In genomic region chr17:43018008-43018853, GRCh38 we compare ENCODE assay signal across 8 cellular contexts. TPM values are rescaled to one million over a fixed set of nuclear protein-coding genes. Genes with fewer than 3 reads are reported as not detected.
DNase-seq lines count a peak whose midpoint lies in the region; ATAC-seq and TF ChIP-seq lines count a peak whose summit lies in the region.

No MANE protein-coding gene starts in this region.

- no peak overlapping the region for H2AFZ ChIP-seq in osteoblast (ENCODE audit: low read length)
- no peak overlapping the region for H2AFZ ChIP-seq in PC-3 (ENCODE audit: low read length)

- H3K36me3 ChIP-seq in osteoblast (ENCODE audit: insufficient read depth, low read length) (peaks cover 40% of the 10 kb centered on the region), PC-3 (ENCODE audit: low read depth, low read length) (no peaks in the 10 kb centered on the region), colonic mucosa (no peaks in the 10 kb centered on the region)

- H3F3A ChIP-seq in PC-3 (ENCODE audit: low read length, unreplicated experiment) = no peaks in the 10 kb centered on the region

- no peaks in the 10 kb centered on the region for H3K9me2 ChIP-seq in PC-3 (replicated peaks; ENCODE audit: low read length)

- TF ChIP-seq CTCF in osteoblast (IDR thresholded peaks at IDR 0.05; ENCODE audit: extremely low read depth, low read depth, low read length) (no peak), PC-3 (conservative IDR thresholded peaks at IDR 0.05; ENCODE audit: low read depth, low read length) (no peak), colonic mucosa (IDR thresholded peaks at IDR 0.05) (no peak)

- peaks cover 65% of the 10 kb centered on the region for H3K79me2 ChIP-seq in osteoblast (ENCODE audit: insufficient read depth, low read length)
- peaks cover 13% of the 10 kb centered on the region; the same call in 1 of the 2 replicates for H3K79me2 ChIP-seq in PC-3 (ENCODE audit: low read length)

- H3K27ac ChIP-seq in osteoblast (ENCODE audit: low read depth, low read length) (no peak overlapping the region), PC-3 (ENCODE audit: low read length) (no peak overlapping the region), colonic mucosa (no peak overlapping the region)

- H4K20me1 ChIP-seq in osteoblast (ENCODE audit: insufficient read depth, low read length) = peaks cover 26% of the 10 kb centered on the region
- no peaks in the 10 kb centered on the region for H4K20me1 ChIP-seq in PC-3 (ENCODE audit: low read length)

- H3K27me3 ChIP-seq in osteoblast (ENCODE audit: insufficient read depth, low read length) (no peaks in the 10 kb centered on the region), PC-3 (ENCODE audit: low read length) (no peaks in the 10 kb centered on the region), colonic mucosa (no peaks in the 10 kb centered on the region)

- DNase-seq in NCI-H2171 treated with DMSO at 0.1 percent for 48 hours (lab: John Stamatoyannopoulos, UW) (peak; percentile 23), NCI-H2171 (lab: John Stamatoyannopoulos, UW) (no peak), MV-4-11 (lab: John Stamatoyannopoulos, UW) (peak; percentile 74), cerebellum (ENCODE audit: low spot score) (peak; percentile 14), osteoblast (ENCODE audit: insufficient read length, low spot score, missing footprints) (peak; percentile 76), NCI-H345 treated with DMSO at 0.1 percent for 48 hours (lab: John Stamatoyannopoulos, UW; ENCODE audit: unreplicated experiment) (no peak), PC-3 (no peak), colonic mucosa (no peak)

- intact Hi-C loops in PC-3 (cut with micrococcal nuclease) = no loop called here
- intact Hi-C loops in colonic mucosa (cut with DNase I) = no loop called here

- H3K4me1 ChIP-seq in osteoblast (ENCODE audit: insufficient read depth, low read length) = peaks cover 27% of the 10 kb centered on the region
- H3K4me1 ChIP-seq in PC-3 (ENCODE audit: insufficient read depth, low read length) = peaks cover 5% of the 10 kb centered on the region
- H3K4me1 ChIP-seq in colonic mucosa = no peaks in the 10 kb centered on the region

- BruUV-seq in PC-3 (replicated peaks; lab: Mats Ljungman, UMichigan) = no TSS peak

- H3K9me3 ChIP-seq in osteoblast (ENCODE audit: low read depth, low read length) = no peaks in the 10 kb centered on the region
- H3K9me3 ChIP-seq in PC-3 (ENCODE audit: low read length) = no peaks in the 10 kb centered on the region
- no peaks in the 10 kb centered on the region for H3K9me3 ChIP-seq in colonic mucosa

- ATAC-seq in PC-3 = no peak

- CTCF ChIA-PET in PC-3 (lab: Charles Lee) = no interaction called here

- POLR2A ChIA-PET in PC-3 (lab: Charles Lee; ENCODE audit: unreplicated experiment) = interaction anchor here (0.6 kb wide), 1 partner anchor 12 kb away, joined by 10 read pairs; no protein-coding TSS in a partner anchor

- no peak overlapping the region for H3K9ac ChIP-seq in PC-3 (ENCODE audit: low read length)
- peak overlapping the region in 1 of 2 donors; percentile 26 for H3K9ac ChIP-seq in colonic mucosa (ENCODE audit: low read depth in 2 of 2, low read length in 2 of 2)

- no peak overlapping the region for H3K4me2 ChIP-seq in osteoblast (ENCODE audit: insufficient read depth, low read length)
- H3K4me2 ChIP-seq in PC-3 (ENCODE audit: low read length) = no peak overlapping the region

- no peak overlapping the region for H3K4me3 ChIP-seq in osteoblast (ENCODE audit: insufficient read depth, low read length)
- H3K4me3 ChIP-seq in PC-3 (ENCODE audit: low read length) = no peak overlapping the region
- no peak overlapping the region for H3K4me3 ChIP-seq in colonic mucosa

RNA-seq across cellular contexts. Expression of gene VAT1, which starts 4.0 kb away (rescaled TPM):
- total RNA-seq in cerebellum (43.5 TPM), osteoblast (441 and 449 TPM in 2 replicates), PC-3 (2014; rRNA removed) (62.4 and 68.1 TPM in 2 replicates), colonic mucosa (10 to 100 TPM; 33.2 to 61.5 TPM)

RNA-seq across cellular contexts. Expression of gene RND2, which starts 6.8 kb away (rescaled TPM):
- total RNA-seq in cerebellum (8.9 TPM), osteoblast (0.29 and 0.36 TPM in 2 replicates), PC-3 (2014; rRNA removed) (0.12 and 0.29 TPM in 2 replicates), colonic mucosa (under 1 TPM; 0.30 to 0.56 TPM)

RNA-seq across cellular contexts. Expression of gene IFI35, which starts 11.6 kb away (rescaled TPM):
- 2.0 TPM for total RNA-seq in cerebellum
- 28.6 and 45.2 TPM in 2 replicates for total RNA-seq in osteoblast
- 8.7 and 12.3 TPM in 2 replicates for total RNA-seq in PC-3 (2014; rRNA removed)
- total RNA-seq in colonic mucosa = 10 to 100 TPM; 25.9 to 27.9 TPM

RNA-seq across cellular contexts. Expression of gene RPL27, which starts 20.0 kb away (rescaled TPM):
- 484 TPM for total RNA-seq in cerebellum
- total RNA-seq in osteoblast = 878 and 1,256 TPM in 2 replicates
- total RNA-seq in PC-3 (2014; rRNA removed) = 667 and 784 TPM in 2 replicates
- 100 to 1,000 TPM; 707 to 851 TPM for total RNA-seq in colonic mucosa

RNA-seq across cellular contexts. Expression of gene RUNDC1, which starts 37.9 kb away (rescaled TPM):
- 14.6 TPM for total RNA-seq in cerebellum
- 8.8 and 10.1 TPM in 2 replicates for total RNA-seq in osteoblast
- 9.5 and 15.6 TPM in 2 replicates for total RNA-seq in PC-3 (2014; rRNA removed)
- 10 to 100 TPM; 18.7 to 22.3 TPM for total RNA-seq in colonic mucosa

Comparison
In these comparisons a context has a peak if more than half of its experiments do, and no peak if none do; other contexts are left out.
1. DNase-seq: peak in NCI-H2171 treated with DMSO at 0.1 percent for 48 hours (single experiment), MV-4-11 (single experiment), cerebellum (single experiment) and osteoblast (single experiment); none in NCI-H2171 (single experiment), NCI-H345 treated with DMSO at 0.1 percent for 48 hours (single experiment), PC-3 (single experiment) and colonic mucosa (single experiment).